9 cellular contexts compared by ENCODE assay signal in the genomic region with DNA sequence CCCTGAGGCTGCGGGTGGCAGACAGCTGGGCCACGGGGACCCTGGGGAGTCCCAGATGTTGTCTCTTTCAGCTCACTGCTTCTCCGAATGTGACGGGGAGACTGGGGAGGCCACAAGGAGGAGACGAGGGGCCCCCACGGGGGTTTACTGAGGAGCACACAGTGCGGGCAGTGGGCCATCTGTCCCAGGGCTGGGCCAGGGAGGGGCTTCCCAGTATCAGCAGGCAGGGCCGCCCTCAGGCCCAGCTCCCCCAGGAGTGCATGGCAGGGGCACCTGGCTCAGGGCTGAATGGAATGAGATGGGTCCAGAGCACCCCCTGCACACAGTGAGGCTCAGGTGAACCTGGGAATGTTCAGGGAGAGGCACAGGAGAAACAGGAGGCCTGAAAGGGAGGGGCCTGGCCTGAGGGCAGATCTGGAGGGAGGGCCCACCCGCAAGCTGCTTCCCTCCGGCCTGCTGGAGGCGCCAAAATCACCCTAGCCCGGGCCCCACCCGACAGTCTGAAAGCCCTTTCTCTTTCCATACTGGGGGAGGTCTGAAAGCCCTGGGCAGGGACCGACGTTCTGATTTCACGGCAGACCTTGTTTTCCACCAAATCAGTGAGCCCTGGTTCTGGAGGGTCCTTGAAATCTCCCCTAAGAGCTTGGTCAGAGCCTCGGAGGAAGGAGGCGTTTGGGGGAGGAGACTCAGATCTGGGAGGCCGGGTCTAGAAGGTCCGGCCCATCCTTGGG. TPM values are rescaled to one million over a fixed set of nuclear protein-coding genes. Genes with fewer than 3 reads are reported as not detected.
DNase-seq lines count a peak whose midpoint lies in the region; ATAC-seq, FAIRE-seq and TF ChIP-seq lines count a peak whose summit lies in the region.
"Had no signal": no experiment of that assay in that cellular context is flagged by ENCODE, and none has a peak within 500 bp of the region (broad histone marks: within the 10 kb centered on the region; RNA-seq: fewer than 3 reads in every experiment).

No MANE protein-coding gene starts in this region.

- ATAC-seq in GM19324 (IDR thresholded peaks at IDR 0.05; ENCODE audit: low FRiP score, unreplicated experiment) = peak; percentile 33
- peak; percentile 41 for ATAC-seq in HG03159 (IDR thresholded peaks at IDR 0.05; ENCODE audit: unreplicated experiment)

- no peak overlapping the region for H3K23ac ChIP-seq in H1 (ENCODE audit: insufficient read length)

- H3K9me3 ChIP-seq in H1 (ENCODE audit: insufficient read depth in 2 of 2, low read depth in 1 of 2, low read length in 1 of 2) = no peaks in the 10 kb centered on the region

- H3K4me3 Mint-ChIP-seq in nephron progenitor cell = no peak overlapping the region
- H3K4me3 Mint-ChIP-seq: activated naive CD4-positive, alpha-beta T cell treated with anti-CD3 and anti-CD28 coated beads, Interleukin-2, amount 50 U/mL, for 24 hours had no signal

- peak; percentile 11 to 13; a peak in 2 of 4 replicates for TF ChIP-seq RAD21 in H1 (IDR thresholded peaks at IDR 0.05 in 1 of 2, conservative IDR thresholded peaks at IDR 0.05 in 1 of 2; ENCODE audit: low read depth in 2 of 2, low read length in 2 of 2)

- H2BK5ac ChIP-seq in H1 (ENCODE audit: low read depth, low read length) = peak overlapping the region; percentile 97

- H3K36me3 Mint-ChIP-seq in nephron progenitor cell (ENCODE audit: low read depth) = no peaks in the 10 kb centered on the region
- H3K36me3 Mint-ChIP-seq: activated naive CD4-positive, alpha-beta T cell treated with anti-CD3 and anti-CD28 coated beads, Interleukin-2, amount 50 U/mL, for 24 hours had no signal

- no peaks in the 10 kb centered on the region for H3K79me2 ChIP-seq in H1 (ENCODE audit: control insufficient read depth in 1 of 2, insufficient read depth in 2 of 2, low read length in 2 of 2)

- WGBS in H1 (ENCODE audit: extremely low coverage in 1 of 2, insufficient coverage in 1 of 2, insufficient read length in 1 of 2, insufficient replicate concordance in 2 of 2, low coverage in 1 of 2, low lambda C conversion rate in 2 of 2, missing lambda C conversion rate in 1 of 2), 2 experiments = 34% methylated on average over 20 of the region's 20 CpGs; no CpG with 5 or more reads in 1 of the 2 experiments

- peak overlapping the region; percentile 77 for H3K56ac ChIP-seq in H1 (replicated peaks; ENCODE audit: insufficient read length, low read depth, low read length)

- peak overlapping the region; percentile 98 for H3K18ac ChIP-seq in H1 (ENCODE audit: extremely low read depth, low read length)

- no peaks in the 10 kb centered on the region for H3K79me1 ChIP-seq in H1 (ENCODE audit: low read depth, low read length)

- H3K4ac ChIP-seq in H1 (replicated peaks; ENCODE audit: insufficient read length, low read depth, low read length) = no peak overlapping the region

- no peaks in the 10 kb centered on the region for H3K27me3 ChIP-seq in H1 (replicated peaks in 1 of 4; ENCODE audit: control insufficient read depth in 3 of 4, extremely low read depth in 1 of 4, insufficient read depth in 3 of 4, low read length in 3 of 4)

- peak overlapping the region; percentile 78 for H4K5ac ChIP-seq in H1 (ENCODE audit: insufficient read length, low read depth, low read length)

- peak; percentile 97 for DNase-seq in DMS79 treated with DMSO at 0.1 percent for 48 hours (lab: John Stamatoyannopoulos, UW)
- peak; percentile 53 to 72 for DNase-seq in NOMO-1 (lab: John Stamatoyannopoulos, UW; ENCODE audit: unreplicated experiment in 2 of 2)
- DNase-seq in H1 (ENCODE audit: low read depth in 1 of 2, low spot score in 2 of 2) = peak in 1 of 2 experiments; percentile 86
- DNase-seq in nephron progenitor cell = peak; percentile 46
- no peak for DNase-seq in NCI-H1105 (lab: John Stamatoyannopoulos, UW)
- DNase-seq in posterior vena cava (ENCODE audit: low spot score) = no peak

- H3K4me3 ChIP-seq in H1 (ENCODE audit: extremely low read depth in 1 of 4, insufficient read depth in 2 of 4, low read depth in 3 of 4, low read length in 4 of 4) = peak overlapping the region; percentile 32 to 61 (median 39); a peak in 7 of 8 replicates

- H4K20me1 ChIP-seq in H1 (replicated peaks in 1 of 2; ENCODE audit: control insufficient read depth in 1 of 2, insufficient read depth in 2 of 2, low read length in 2 of 2) = no peaks in the 10 kb centered on the region

- H4K91ac ChIP-seq in H1 (replicated peaks; ENCODE audit: insufficient read length, low read length) = peak overlapping the region; percentile 29

- no peak for TF ChIP-seq EP300 in H1 (IDR thresholded peaks at IDR 0.05; ENCODE audit: borderline replicate concordance in 1 of 2, low read depth in 2 of 2, low read length in 2 of 2)

- H2BK120ac ChIP-seq in H1 (replicated peaks; ENCODE audit: low read depth, low read length) = peak overlapping the region; percentile 13

- peak overlapping the region; percentile 80 for H3K27ac ChIP-seq in H1 (ENCODE audit: low read depth, low read length)

- no peak overlapping the region for H2AFZ ChIP-seq in H1 (ENCODE audit: low read length)

- no peaks in the 10 kb centered on the region for H3K9me3 Mint-ChIP-seq in nephron progenitor cell
- H3K9me3 Mint-ChIP-seq: activated naive CD4-positive, alpha-beta T cell treated with anti-CD3 and anti-CD28 coated beads, Interleukin-2, amount 50 U/mL, for 24 hours had no signal

- peak overlapping the region; percentile 99 for H2BK15ac ChIP-seq in H1 (ENCODE audit: low read length)

- H3K4me2 ChIP-seq in H1 (ENCODE audit: insufficient read depth in 1 of 2, low read depth in 2 of 2, low read length in 2 of 2) = peak overlapping the region; percentile 57 to 75

- no peak overlapping the region for H3K27ac Mint-ChIP-seq in nephron progenitor cell

- POLR2A ChIA-PET in H1 (lab: Charles Lee; ENCODE audit: partially characterized antibody) = interaction anchor here (0.6 to 27.8 kb wide), 24 partner anchors 9 to 209 kb away, joined by 3 to 1080 read pairs (median 4); partner anchors contain the start of genes NCL and PTMA

- CTCF ChIA-PET in H1 (lab: Charles Lee; ENCODE audit: partially characterized antibody) = interaction anchor here (0.6 to 31.4 kb wide), 31 partner anchors 9 to 158 kb away, joined by 3 to 555 read pairs (median 7); partner anchors contain the start of genes COPS7B and PTMA

- H3K27me3 Mint-ChIP-seq in nephron progenitor cell (ENCODE audit: low read depth, poor library complexity) = no peaks in the 10 kb centered on the region
- H3K27me3 Mint-ChIP-seq: activated naive CD4-positive, alpha-beta T cell treated with anti-CD3 and anti-CD28 coated beads, Interleukin-2, amount 50 U/mL, for 24 hours had no signal

- intact Hi-C loops in posterior vena cava (cut with DNase I) = no loop called here

- H3K4me1 ChIP-seq in H1 (replicated peaks in 1 of 4; ENCODE audit: control insufficient read depth in 3 of 4, insufficient read depth in 4 of 4, low read length in 3 of 4) = peaks cover 0 to 34% (median 29%) of the 10 kb centered on the region in 4 experiments; a peak in 6 of 7 replicates

- peak overlapping the region; percentile 93 for H2BK20ac ChIP-seq in H1 (ENCODE audit: low read length)

- H3K4me1 Mint-ChIP-seq in nephron progenitor cell = peaks cover 74% of the 10 kb centered on the region

- H2BK12ac ChIP-seq in H1 (ENCODE audit: low read depth, low read length) = peak overlapping the region; percentile 97; the same call in 1 of the 2 replicates

- H3K23me2 ChIP-seq in H1 (ENCODE audit: low read depth, low read length) = peaks cover 1% of the 10 kb centered on the region; the same call in 1 of the 2 replicates

- peak; percentile 78 for FAIRE-seq in H1 (lab: Jason Lieb, UNC)

- TF ChIP-seq CTCF in H1 (IDR thresholded peaks at IDR 0.05; ENCODE audit: control extremely low read depth in 1 of 3, insufficient read depth in 1 of 3, low read depth in 1 of 3, low read length in 3 of 3) (peak in 2 of 3 experiments; percentile 53 to 64; a peak in 3 of 4 replicates), nephron progenitor cell (IDR thresholded peaks at IDR 0.05) (no peak)

- H2AK5ac ChIP-seq in H1 (ENCODE audit: low read depth, low read length) = peak overlapping the region; percentile 49

- peak in 1 of 2 experiments; percentile 86; a peak in 1 of 3 replicates for TF ChIP-seq POLR2A in H1 (IDR thresholded peaks at IDR 0.05; ENCODE audit: control extremely low read depth in 1 of 2, low read depth in 2 of 2, low read length in 2 of 2)

- no peaks in the 10 kb centered on the region for H3K36me3 ChIP-seq in H1 (ENCODE audit: control insufficient read depth in 2 of 4, insufficient read depth in 4 of 4, low read length in 3 of 4)

- no peak overlapping the region for H3K14ac ChIP-seq in H1 (ENCODE audit: insufficient read length)

- peak overlapping the region; percentile 92; the same call in 1 of the 2 replicates for H4K8ac ChIP-seq in H1 (ENCODE audit: extremely low read depth, insufficient read depth, low read length)

- H3K9ac ChIP-seq in H1 (replicated peaks in 1 of 4; ENCODE audit: extremely low read depth in 1 of 4, low read depth in 3 of 4, low read length in 3 of 4) = peak overlapping the region in 3 of 4 experiments; percentile 60 to 67 (median 64); a peak in 6 of 7 replicates

TF ChIP-seq in H1, 55 proteins besides CTCF, POLR2A, EP300 and RAD21 (continues in another document):
- no peak for TF ChIP-seq TEAD4 (IDR thresholded peaks at IDR 0.05; ENCODE audit: low read depth, low read length)
- TF ChIP-seq NRF1 (IDR thresholded peaks at IDR 0.05; ENCODE audit: low read depth, low read length) = no peak
- TF ChIP-seq EZH2 (IDR thresholded peaks at IDR 0.05; ENCODE audit: low read depth, low read length, severe bottlenecking) = no peak
- no peak for TF ChIP-seq GTF2F1 (IDR thresholded peaks at IDR 0.05; ENCODE audit: borderline replicate concordance, low read depth, low read length)
- no peak for TF ChIP-seq CHD1 (IDR thresholded peaks at IDR 0.05; ENCODE audit: low read depth, low read length)
- TF ChIP-seq KDM1A (IDR thresholded peaks at IDR 0.05; ENCODE audit: borderline replicate concordance, low read length) = no peak
- no peak for TF ChIP-seq CHD2 (IDR thresholded peaks at IDR 0.05; ENCODE audit: low read length)

RNA-seq across cellular contexts. Expression of gene PTMA, which starts 35.5 kb away (rescaled TPM):
- total RNA-seq in H1 (2021; fragmentation: NEBNext Ultra II Directional; extraction: Animal tissue kit (Norgen Biotek cat#: 25700)) = 2,680 and 2,823 TPM in 2 replicates
- 643 and 683 TPM in 2 replicates for polyA plus RNA-seq in H1 (2011; rRNA removed)
- 2,462 TPM for polyA plus RNA-seq in H1 (2011; cell fraction: cytosol; rRNA removed)
- 898 TPM for polyA plus RNA-seq in H1 (2011; cell fraction: nucleus; rRNA removed)
- polyA plus RNA-seq in H1 (2012, experiment 1 of 2) = 2,061 to 2,998 TPM (median 2,419 TPM) in 4 replicates
- 1,442 TPM for polyA plus RNA-seq in H1 (2012, experiment 2 of 2)
- 4,157 TPM for polyA plus RNA-seq in H1 (2013, experiment 1 of 2)
- polyA plus RNA-seq in H1 (2013, experiment 2 of 2) = 3,985 TPM
- polyA minus RNA-seq in H1 (2011; rRNA and poly(A)+ RNA removed) = 94.7 and 121 TPM in 2 replicates
- polyA minus RNA-seq in H1 (2011; cell fraction: cytosol; rRNA and poly(A)+ RNA removed) = 755 TPM
- 623 TPM for polyA minus RNA-seq in H1 (2011; cell fraction: nucleus; rRNA and poly(A)+ RNA removed)
- total RNA-seq in posterior vena cava = 100 to 1,000 TPM; 772 to 863 TPM

Comparison
In these comparisons a context has a peak if more than half of its experiments do, and no peak if none do; other contexts are left out.
1. DNase-seq: peak in DMS79 treated with DMSO at 0.1 percent for 48 hours (single experiment), NOMO-1 (2 of 2) and nephron progenitor cell (single experiment); none in NCI-H1105 (single experiment) and posterior vena cava (single experiment).